ENCODE assay signal across 18 cellular contexts in genomic region chr14:94113073-94113472, GRCh38. TPM values are rescaled to one million over a fixed set of nuclear protein-coding genes. Genes with fewer than 3 reads are reported as not detected.
DNase-seq lines count a peak whose midpoint lies in the region; ATAC-seq and TF ChIP-seq lines count a peak whose summit lies in the region.
"Had no signal": no experiment of that assay in that cellular context is flagged by ENCODE, and none has a peak within 500 bp of the region (broad histone marks: within the 10 kb centered on the region; RNA-seq: fewer than 3 reads in every experiment).

No MANE protein-coding gene starts in this region.

- H3K9ac ChIP-seq in mucosa of stomach (ENCODE audit: low read length), result peak overlapping the region; percentile 97
- H3K9ac ChIP-seq: BLaER1 had no signal

- H3K9me3 Mint-ChIP-seq in activated naive CD8-positive, alpha-beta T cell treated with anti-CD3 and anti-CD28 coated beads, Interleukin-2, amount 10 ng/mL, durations not matched to agents 7 days and 5 days, result no peaks in the 10 kb centered on the region
- no peaks in the 10 kb centered on the region for H3K9me3 Mint-ChIP-seq in activated naive CD8-positive, alpha-beta T cell treated with anti-CD3 and anti-CD28 coated beads for 36 hours
- H3K9me3 Mint-ChIP-seq in activated T-cell treated with anti-CD3 and anti-CD28 coated beads, Interleukin-2, amount 50 U/mL, for 24 hours, result no peaks in the 10 kb centered on the region

- H3K27ac ChIP-seq in esophagus muscularis mucosa (replicated peaks in 1 of 4) (peak overlapping the region; percentile 72 to 82 (median 77)), upper lobe of right lung (peak overlapping the region; percentile 80)
- H3K27ac ChIP-seq: BLaER1, thoracic aorta had no signal

- peak overlapping the region; percentile 8 for H3K27ac Mint-ChIP-seq in activated naive CD8-positive, alpha-beta T cell treated with anti-CD3 and anti-CD28 coated beads, Interleukin-2, amount 10 ng/mL, durations not matched to agents 7 days and 5 days
- no peak overlapping the region for H3K27ac Mint-ChIP-seq in activated naive CD8-positive, alpha-beta T cell treated with anti-CD3 and anti-CD28 coated beads for 36 hours
- H3K27ac Mint-ChIP-seq in activated T-cell treated with anti-CD3 and anti-CD28 coated beads, Interleukin-2, amount 50 U/mL, for 24 hours, result no peak overlapping the region
- H3K27ac Mint-ChIP-seq: activated CD8-positive, alpha-beta memory T cell treated with anti-CD3 and anti-CD28 coated beads, Interleukin-2, amount 10 ng/mL, durations not matched to agents 7 days and 5 days had no signal

- H3K36me3 ChIP-seq in esophagus muscularis mucosa (peaks cover 0 to 8% (median 3%) of the 10 kb centered on the region in 4 donors), mucosa of stomach (ENCODE audit: control insufficient read depth, insufficient read depth, low read length) (no peaks in the 10 kb centered on the region), upper lobe of right lung (no peaks in the 10 kb centered on the region)
- H3K36me3 ChIP-seq: BLaER1, thoracic aorta had no signal

- TF ChIP-seq EP300 in esophagus muscularis mucosa (IDR thresholded peaks at IDR 0.05), result no peak

- POLR2A ChIA-PET in activated naive CD8-positive, alpha-beta T cell treated with anti-CD3 and anti-CD28 coated beads, Interleukin-2, amount 10 ng/mL, durations not matched to agents 7 days and 5 days (lab: Charles Lee), result no interaction called here

- H3K27me3 ChIP-seq in esophagus muscularis mucosa (peaks cover 0 to 7% (median 0%) of the 10 kb centered on the region in 4 donors), mucosa of stomach (ENCODE audit: control insufficient read depth, insufficient read depth, low read length) (peaks cover 3% of the 10 kb centered on the region), upper lobe of right lung (no peaks in the 10 kb centered on the region)
- H3K27me3 ChIP-seq: BLaER1 had no signal

- H3K4me3 Mint-ChIP-seq in activated naive CD8-positive, alpha-beta T cell treated with anti-CD3 and anti-CD28 coated beads, Interleukin-2, amount 10 ng/mL, durations not matched to agents 7 days and 5 days, result peak overlapping the region; percentile 85
- no peak overlapping the region for H3K4me3 Mint-ChIP-seq in activated naive CD8-positive, alpha-beta T cell treated with anti-CD3 and anti-CD28 coated beads for 36 hours
- H3K4me3 Mint-ChIP-seq in activated T-cell treated with anti-CD3 and anti-CD28 coated beads, Interleukin-2, amount 50 U/mL, for 24 hours, result no peak overlapping the region

- DNase-seq in activated naive CD8-positive, alpha-beta T cell treated with anti-CD3 and anti-CD28 coated beads, Interleukin-2, amount 10 ng/mL, durations not matched to agents 7 days and 5 days, result no peak
- DNase-seq in activated naive CD8-positive, alpha-beta T cell treated with anti-CD3 and anti-CD28 coated beads for 36 hours, result no peak
- DNase-seq in esophagus muscularis mucosa (ENCODE audit: extremely low spot score), result no peak
- DNase-seq in upper lobe of right lung, result no peak
- no peak for DNase-seq in activated T-cell treated with anti-CD3 and anti-CD28 coated beads, Interleukin-2, amount 50 U/mL, for 24 hours
- DNase-seq in retina, result no peak
- DNase-seq: activated CD8-positive, alpha-beta memory T cell treated with anti-CD3 and anti-CD28 coated beads, Interleukin-2, amount 10 ng/mL, durations not matched to agents 7 days and 5 days; activated effector memory CD4-positive, alpha-beta T cell treated with Interleukin-2 at 50 U/mL for 16 hours; effector memory CD4-positive, alpha-beta T cell; KG1; midbrain; NCI-H187 treated with DMSO at 0.1 percent for 48 hours; NCI-H2227 treated with DMSO at 0.1 percent for 48 hours; NK-92 treated with Interleukin-12 subunit alpha and Interleukin-12 subunit beta, amount 100 ng/mL, for 24 hours had no signal

- H3K4me3 ChIP-seq in esophagus muscularis mucosa (peak overlapping the region; percentile 46 to 61 (median 49)), mucosa of stomach (ENCODE audit: low read length) (no peak overlapping the region), upper lobe of right lung (peak overlapping the region; percentile 46)
- H3K4me3 ChIP-seq: BLaER1, thoracic aorta had no signal

- H3K4me1 Mint-ChIP-seq in activated naive CD8-positive, alpha-beta T cell treated with anti-CD3 and anti-CD28 coated beads, Interleukin-2, amount 10 ng/mL, durations not matched to agents 7 days and 5 days, result peaks cover 40% of the 10 kb centered on the region
- no peaks in the 10 kb centered on the region for H3K4me1 Mint-ChIP-seq in activated naive CD8-positive, alpha-beta T cell treated with anti-CD3 and anti-CD28 coated beads for 36 hours
- H3K4me1 Mint-ChIP-seq in activated T-cell treated with anti-CD3 and anti-CD28 coated beads, Interleukin-2, amount 50 U/mL, for 24 hours (ENCODE audit: low read depth), result no peaks in the 10 kb centered on the region

- H3K36me3 Mint-ChIP-seq in activated naive CD8-positive, alpha-beta T cell treated with anti-CD3 and anti-CD28 coated beads, Interleukin-2, amount 10 ng/mL, durations not matched to agents 7 days and 5 days, result peaks cover 24% of the 10 kb centered on the region
- H3K36me3 Mint-ChIP-seq in activated naive CD8-positive, alpha-beta T cell treated with anti-CD3 and anti-CD28 coated beads for 36 hours, result no peaks in the 10 kb centered on the region
- H3K36me3 Mint-ChIP-seq in activated T-cell treated with anti-CD3 and anti-CD28 coated beads, Interleukin-2, amount 50 U/mL, for 24 hours (ENCODE audit: low read depth), result no peaks in the 10 kb centered on the region

- H3K9me3 ChIP-seq in esophagus muscularis mucosa, result no peaks in the 10 kb centered on the region
- no peaks in the 10 kb centered on the region for H3K9me3 ChIP-seq in mucosa of stomach (ENCODE audit: control insufficient read depth, low read length)
- no peaks in the 10 kb centered on the region for H3K9me3 ChIP-seq in upper lobe of right lung
- H3K9me3 ChIP-seq: BLaER1, thoracic aorta had no signal

- WGBS in esophagus muscularis mucosa, result 80% methylated on average over 7 of the region's 7 CpGs

- TF ChIP-seq CTCF in esophagus muscularis mucosa (IDR thresholded peaks at IDR 0.05) (no peak), upper lobe of right lung (IDR thresholded peaks at IDR 0.05) (no peak)

- H3K27me3 Mint-ChIP-seq in activated naive CD8-positive, alpha-beta T cell treated with anti-CD3 and anti-CD28 coated beads, Interleukin-2, amount 10 ng/mL, durations not matched to agents 7 days and 5 days, result peaks cover 1% of the 10 kb centered on the region
- H3K27me3 Mint-ChIP-seq in activated naive CD8-positive, alpha-beta T cell treated with anti-CD3 and anti-CD28 coated beads for 36 hours, result peaks cover 18% of the 10 kb centered on the region
- H3K27me3 Mint-ChIP-seq in activated T-cell treated with anti-CD3 and anti-CD28 coated beads, Interleukin-2, amount 50 U/mL, for 24 hours, result peaks cover 18% of the 10 kb centered on the region

- no peak for ATAC-seq in activated naive CD8-positive, alpha-beta T cell treated with anti-CD3 and anti-CD28 coated beads, Interleukin-2, amount 10 ng/mL, durations not matched to agents 7 days and 5 days (ENCODE audit: low read depth)
- ATAC-seq in upper lobe of right lung (no peak), GM21515 (IDR thresholded peaks at IDR 0.05; ENCODE audit: unreplicated experiment) (no peak)
- ATAC-seq: activated CD8-positive, alpha-beta memory T cell treated with anti-CD3 and anti-CD28 coated beads, Interleukin-2, amount 10 ng/mL, durations not matched to agents 7 days and 5 days had no signal

- intact Hi-C loops in esophagus muscularis mucosa (cut with DNase I) (no loop called here), upper lobe of right lung (cut with DNase I) (no loop called here)

- peaks cover 27 to 41% (median 36%) of the 10 kb centered on the region in 4 donors for H3K4me1 ChIP-seq in esophagus muscularis mucosa
- H3K4me1 ChIP-seq in mucosa of stomach (ENCODE audit: control insufficient read depth, insufficient read depth, low read length), result peaks cover 61% of the 10 kb centered on the region
- peaks cover 11% of the 10 kb centered on the region for H3K4me1 ChIP-seq in upper lobe of right lung

- TF ChIP-seq POLR2A in esophagus muscularis mucosa (IDR thresholded peaks at IDR 0.05; ENCODE audit: low read depth), result no peak

RNA-seq across cellular contexts. Expression of gene IFI27, which starts 2.5 kb away (rescaled TPM):
- 100 to 1,000 TPM; 237 to 274 TPM for total RNA-seq in activated naive CD8-positive, alpha-beta T cell treated with anti-CD3 and anti-CD28 coated beads, Interleukin-2, amount 10 ng/mL, durations not matched to agents 7 days and 5 days
- 1 to 10 TPM; 1.6 to 2.4 TPM for total RNA-seq in activated naive CD8-positive, alpha-beta T cell treated with anti-CD3 and anti-CD28 coated beads for 36 hours
- total RNA-seq in esophagus muscularis mucosa (100 to 1,000 TPM in 3 of 4 donors, 10 to 100 TPM in 1; 88.0 to 293 (median 180) TPM), upper lobe of right lung (312 TPM)

RNA-seq across cellular contexts. Expression of gene IFI27L2, which starts 16.3 kb away (rescaled TPM):
- 10 to 100 TPM; 76.4 to 77.9 TPM for total RNA-seq in activated naive CD8-positive, alpha-beta T cell treated with anti-CD3 and anti-CD28 coated beads, Interleukin-2, amount 10 ng/mL, durations not matched to agents 7 days and 5 days
- total RNA-seq in activated naive CD8-positive, alpha-beta T cell treated with anti-CD3 and anti-CD28 coated beads for 36 hours, result 10 to 100 TPM; 51.5 to 55.6 TPM
- 10 to 100 TPM; 38.8 to 83.9 (median 64.7) TPM for total RNA-seq in esophagus muscularis mucosa
- 32.4 TPM for total RNA-seq in upper lobe of right lung

RNA-seq across cellular contexts. Expression of gene IFI27L1, which starts 32.0 kb away (rescaled TPM):
- 10 to 100 TPM; 36.1 to 39.8 TPM for total RNA-seq in activated naive CD8-positive, alpha-beta T cell treated with anti-CD3 and anti-CD28 coated beads, Interleukin-2, amount 10 ng/mL, durations not matched to agents 7 days and 5 days
- total RNA-seq in activated naive CD8-positive, alpha-beta T cell treated with anti-CD3 and anti-CD28 coated beads for 36 hours, result 10 to 100 TPM; 15.9 to 18.2 TPM
- total RNA-seq in esophagus muscularis mucosa, result 10 to 100 TPM in 1 of 4 donors, 1 to 10 TPM in 3; 5.8 to 12.9 (median 6.4) TPM
- total RNA-seq in upper lobe of right lung, result 15.2 TPM

RNA-seq across cellular contexts. Expression of gene DDX24, which starts 32.1 kb away (rescaled TPM):
- total RNA-seq in activated naive CD8-positive, alpha-beta T cell treated with anti-CD3 and anti-CD28 coated beads, Interleukin-2, amount 10 ng/mL, durations not matched to agents 7 days and 5 days, result 100 to 1,000 TPM; 232 to 237 TPM
- total RNA-seq in activated naive CD8-positive, alpha-beta T cell treated with anti-CD3 and anti-CD28 coated beads for 36 hours, result 100 to 1,000 TPM; 320 to 332 TPM
- total RNA-seq in esophagus muscularis mucosa, result 100 to 1,000 TPM; 142 to 215 (median 176) TPM
- total RNA-seq in upper lobe of right lung, result 191 TPM

Comparison
In these comparisons a context has a peak if more than half of its experiments do, and no peak if none do; other contexts are left out.
1. RNA of gene IFI27, which starts 2.5 kb away (total RNA-seq): 312 TPM in upper lobe of right lung (single experiment), 237 to 274 TPM in activated naive CD8-positive, alpha-beta T cell treated with anti-CD3 and anti-CD28 coated beads, Interleukin-2, amount 10 ng/mL, durations not matched to agents 7 days and 5 days and 88.0 to 293 TPM in esophagus muscularis mucosa; 1.6 to 2.4 TPM in activated naive CD8-positive, alpha-beta T cell treated with anti-CD3 and anti-CD28 coated beads for 36 hours; every median in the first group is over 10 times any median in the second.